ENCODE assay signal across 17 cellular contexts in genomic region chr5:19240150-19240549, GRCh38.
DNase-seq lines count a peak whose midpoint lies in the region; ATAC-seq, FAIRE-seq and TF ChIP-seq lines count a peak whose summit lies in the region.
"Had no signal": no experiment of that assay in that cellular context is flagged by ENCODE, and none has a peak within 500 bp of the region (broad histone marks: within the 10 kb centered on the region; RNA-seq: fewer than 3 reads in every experiment).

No MANE protein-coding gene starts in this region.

- peak overlapping the region; percentile 26 for H3K4me2 ChIP-seq in astrocyte (ENCODE audit: low read length)
- H3K4me2 ChIP-seq: KMS-11 had no signal

- no peak overlapping the region for H3K27ac Mint-ChIP-seq in astrocyte (ENCODE audit: unreplicated experiment)
- H3K27ac Mint-ChIP-seq: immature natural killer cell had no signal

- no peak for TF ChIP-seq EP300 in Ishikawa (IDR thresholded peaks at IDR 0.05; ENCODE audit: borderline replicate concordance)

- H3K9ac ChIP-seq in astrocyte (ENCODE audit: low read length) = no peak overlapping the region
- H3K9ac ChIP-seq: KMS-11 had no signal

- no peaks in the 10 kb centered on the region for H3K27me3 ChIP-seq in astrocyte (ENCODE audit: insufficient read depth, low read length)
- H3K27me3 ChIP-seq: colonic mucosa had no signal

- no peak overlapping the region for H3K4me3 ChIP-seq in astrocyte (ENCODE audit: insufficient read depth, low read depth, low read length)
- H3K4me3 ChIP-seq: colonic mucosa had no signal

- intact Hi-C loops in posterior vena cava (cut with DNase I) = no loop called here

- ATAC-seq in HG03095 (IDR thresholded peaks at IDR 0.05; ENCODE audit: unreplicated experiment) (no peak), GM21360 (IDR thresholded peaks at IDR 0.05; ENCODE audit: unreplicated experiment) (no peak)

- no peak overlapping the region for H3K27ac ChIP-seq in astrocyte (ENCODE audit: low read depth, low read length)
- H3K27ac ChIP-seq: colonic mucosa, KMS-11 had no signal

- H4K20me1 ChIP-seq in astrocyte (ENCODE audit: insufficient read depth, low read length) = no peaks in the 10 kb centered on the region

- no peak for TF ChIP-seq RAD21 in Ishikawa (IDR thresholded peaks at IDR 0.05; ENCODE audit: low read depth)

- peak; percentile 5 for DNase-seq in Caki2 (ENCODE audit: low read depth)
- peak; percentile 73 for DNase-seq in astrocyte (ENCODE audit: low read depth)
- DNase-seq in glomerular endothelial cell (ENCODE audit: extremely low read depth, low read depth, low spot score) = peak; percentile 44
- DNase-seq in posterior vena cava (ENCODE audit: low spot score) = no peak
- DNase-seq in central memory CD4-positive, alpha-beta T cell = no peak
- DNase-seq: activated CD4-positive, CD25-positive, alpha-beta regulatory T cell; activated naive CD4-positive, alpha-beta T cell treated with anti-CD3 and anti-CD28 coated beads, Interleukin-2, amount 50 U/mL, for 16 hours; colonic mucosa; DMS 273 treated with DMSO at 0.1 percent for 48 hours; immature natural killer cell; NCI-H1694; NCI-H82; stimulated activated CD4-positive, alpha-beta T cell treated with anti-CD3 and anti-CD28 coated beads, Interleukin-2, amount 100 ng/mL, for 48 hours had no signal

- H3K36me3 Mint-ChIP-seq in astrocyte (ENCODE audit: low read depth, unreplicated experiment) = no peaks in the 10 kb centered on the region
- H3K36me3 Mint-ChIP-seq: immature natural killer cell had no signal

- no peaks in the 10 kb centered on the region for H3K27me3 Mint-ChIP-seq in astrocyte (ENCODE audit: low read depth, unreplicated experiment)

- no peaks in the 10 kb centered on the region for H3K79me2 ChIP-seq in astrocyte (ENCODE audit: insufficient read depth, low read length)

- H2AFZ ChIP-seq in astrocyte (ENCODE audit: low read depth, low read length) = no peak overlapping the region

- no peaks in the 10 kb centered on the region for H3K9me3 ChIP-seq in astrocyte (ENCODE audit: insufficient read depth, low read depth, low read length)
- H3K9me3 ChIP-seq: colonic mucosa had no signal

- H3K36me3 ChIP-seq in astrocyte (ENCODE audit: insufficient read depth, low read length) = no peaks in the 10 kb centered on the region
- H3K36me3 ChIP-seq: colonic mucosa had no signal

- no peak overlapping the region for H3K4me3 Mint-ChIP-seq in astrocyte (ENCODE audit: unreplicated experiment)
- H3K4me3 Mint-ChIP-seq: immature natural killer cell had no signal

- no peaks in the 10 kb centered on the region for H3K9me3 Mint-ChIP-seq in astrocyte (ENCODE audit: unreplicated experiment)

- H3K4me1 ChIP-seq in astrocyte (ENCODE audit: insufficient read depth, low read length) = peaks cover 6% of the 10 kb centered on the region
- H3K4me1 ChIP-seq: colonic mucosa had no signal

- in situ Hi-C loops in Caki2 (cut with HindIII; ENCODE audit: low pct_unique_long_range_greater_than_20kb, low sequenced_read_pairs) = no loop called here

- no peak for FAIRE-seq in astrocyte (lab: Jason Lieb, UNC)

- peaks cover 27% of the 10 kb centered on the region for H3K4me1 Mint-ChIP-seq in astrocyte (ENCODE audit: low read depth, unreplicated experiment)
- H3K4me1 Mint-ChIP-seq: immature natural killer cell had no signal

- no peak for TF ChIP-seq CTCF in astrocyte (IDR thresholded peaks at IDR 0.05; ENCODE audit: insufficient read depth, low read depth, low read length)

TF ChIP-seq in Ishikawa, 13 proteins besides CTCF, POLR2A, EP300 and RAD21:
- TF ChIP-seq EGR1 (IDR thresholded peaks at IDR 0.05) (no peak), TEAD4 (IDR thresholded peaks at IDR 0.05) (peak; percentile 65; the same call in 1 of the 2 replicates), YY1 (IDR thresholded peaks at IDR 0.05; ENCODE audit: low read depth) (no peak)

Comparison
In these comparisons a context has a peak if more than half of its experiments do, and no peak if none do; other contexts are left out.
1. DNase-seq: peak in Caki2 (single experiment), astrocyte (single experiment) and glomerular endothelial cell (single experiment); none in posterior vena cava (single experiment) and central memory CD4-positive, alpha-beta T cell (single experiment).